ENCODE assay signal across 13 cellular contexts in the genomic region with DNA sequence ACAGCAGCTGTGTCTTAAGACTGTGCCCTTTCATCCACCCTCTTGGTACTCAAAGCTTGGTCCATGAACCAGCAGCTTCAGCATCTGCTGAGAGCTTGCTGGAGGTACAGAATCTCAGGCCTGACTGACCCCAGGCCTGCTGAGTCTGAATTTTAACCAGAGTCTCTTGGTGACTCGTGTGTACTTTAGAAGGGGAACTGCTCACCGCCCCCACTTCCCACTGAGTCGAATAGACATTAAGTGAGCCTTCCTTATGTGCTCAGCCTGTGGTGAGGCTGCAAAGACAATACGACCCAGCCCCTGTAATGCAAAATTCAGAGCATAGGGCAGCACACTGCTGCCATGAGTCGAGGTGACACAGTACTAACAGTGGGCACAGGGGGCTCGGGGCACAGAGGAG.
A peak's percentile ranks its signal among the peaks of the same experiment; 100 is the strongest.
DNase-seq lines count a peak whose midpoint lies in the region; ATAC-seq lines count a peak whose summit lies in the region.
"Had no signal": no experiment of that assay in that cellular context is flagged by ENCODE, and none has a peak within 500 bp of the region (broad histone marks: within the 10 kb centered on the region; RNA-seq: fewer than 3 reads in every experiment).

No MANE protein-coding gene starts in this region.

- peak; percentile 63 for DNase-seq in activated CD4-positive, alpha-beta memory T cell treated with anti-CD3 and anti-CD28 coated beads for 36 hours
- no peak for DNase-seq in activated CD4-positive, alpha-beta memory T cell treated with anti-CD3 and anti-CD28 coated beads, Interleukin-2, amount 10 ng/mL, durations not matched to agents 7 days and 5 days
- DNase-seq in Kasumi-1 (lab: John Stamatoyannopoulos, UW) (peak; percentile 1 to 10), NCI-H526 (lab: John Stamatoyannopoulos, UW) (no peak), left cardiac atrium (no peak)
- peak; percentile 33 for DNase-seq in stimulated activated naive CD8-positive, alpha-beta T cell treated with anti-CD3 and anti-CD28 coated beads, Interleukin-15, Interleukin-2, amounts not matched to agents 100 U/mL and 50 U/mL, for 24 hours
- no peak for DNase-seq in stimulated activated naive CD4-positive, alpha-beta T cell treated with Interleukin-2 at 50 U/mL for 16 hours (lab: John Stamatoyannopoulos, UW)
- DNase-seq: amniotic stem cell, DMS153, HCEC 1CT, NCI-H1436, SW 1271 had no signal

- POLR2A ChIA-PET in activated CD4-positive, alpha-beta memory T cell treated with anti-CD3 and anti-CD28 coated beads for 36 hours (lab: Charles Lee): interaction anchor here (0.7 kb wide), 1 partner anchor 47 kb away, joined by 3 read pairs; no protein-coding TSS in a partner anchor
- POLR2A ChIA-PET in activated CD4-positive, alpha-beta memory T cell treated with anti-CD3 and anti-CD28 coated beads, Interleukin-2, amount 10 ng/mL, durations not matched to agents 7 days and 5 days (lab: Charles Lee): interaction anchor here (1.6 kb wide), 1 partner anchor 13 kb away, joined by 4 read pairs; no protein-coding TSS in a partner anchor

- H3K27me3 Mint-ChIP-seq in activated CD4-positive, alpha-beta memory T cell treated with anti-CD3 and anti-CD28 coated beads for 36 hours: no peaks in the 10 kb centered on the region
- no peaks in the 10 kb centered on the region for H3K27me3 Mint-ChIP-seq in activated CD4-positive, alpha-beta memory T cell treated with anti-CD3 and anti-CD28 coated beads, Interleukin-2, amount 10 ng/mL, durations not matched to agents 7 days and 5 days

- intact Hi-C loops in activated CD4-positive, alpha-beta memory T cell treated with anti-CD3 and anti-CD28 coated beads for 36 hours (cut with micrococcal nuclease): no loop called here
- intact Hi-C loops in left cardiac atrium (cut with DNase I): no loop called here

- no peak overlapping the region for H3K4me3 Mint-ChIP-seq in activated CD4-positive, alpha-beta memory T cell treated with anti-CD3 and anti-CD28 coated beads for 36 hours
- H3K4me3 Mint-ChIP-seq in activated CD4-positive, alpha-beta memory T cell treated with anti-CD3 and anti-CD28 coated beads, Interleukin-2, amount 10 ng/mL, durations not matched to agents 7 days and 5 days: no peak overlapping the region

- CTCF ChIA-PET in activated CD4-positive, alpha-beta memory T cell treated with anti-CD3 and anti-CD28 coated beads for 36 hours (lab: Charles Lee): interaction anchor here (2.6 kb wide), 1 partner anchor 8 kb away, joined by 18 read pairs; no protein-coding TSS in a partner anchor
- CTCF ChIA-PET in activated CD4-positive, alpha-beta memory T cell treated with anti-CD3 and anti-CD28 coated beads, Interleukin-2, amount 10 ng/mL, durations not matched to agents 7 days and 5 days (lab: Charles Lee): interaction anchor here (2.9 kb wide), 1 partner anchor 8 kb away, joined by 10 read pairs; no protein-coding TSS in a partner anchor

- no peaks in the 10 kb centered on the region for H3K36me3 Mint-ChIP-seq in activated CD4-positive, alpha-beta memory T cell treated with anti-CD3 and anti-CD28 coated beads for 36 hours
- no peaks in the 10 kb centered on the region for H3K36me3 Mint-ChIP-seq in activated CD4-positive, alpha-beta memory T cell treated with anti-CD3 and anti-CD28 coated beads, Interleukin-2, amount 10 ng/mL, durations not matched to agents 7 days and 5 days (ENCODE audit: low read depth)

- ATAC-seq in HG02678 (IDR thresholded peaks at IDR 0.05; ENCODE audit: unreplicated experiment) (peak; percentile 67), left cardiac atrium (no peak)
- peak; percentile 75 for ATAC-seq in stimulated activated naive CD8-positive, alpha-beta T cell treated with anti-CD3 and anti-CD28 coated beads, Interleukin-15, Interleukin-2, amounts not matched to agents 100 U/mL and 50 U/mL, for 24 hours

- H3K9me3 Mint-ChIP-seq in activated CD4-positive, alpha-beta memory T cell treated with anti-CD3 and anti-CD28 coated beads for 36 hours: no peaks in the 10 kb centered on the region
- H3K9me3 Mint-ChIP-seq in activated CD4-positive, alpha-beta memory T cell treated with anti-CD3 and anti-CD28 coated beads, Interleukin-2, amount 10 ng/mL, durations not matched to agents 7 days and 5 days: no peaks in the 10 kb centered on the region

- peaks cover 6% of the 10 kb centered on the region for H3K4me1 Mint-ChIP-seq in activated CD4-positive, alpha-beta memory T cell treated with anti-CD3 and anti-CD28 coated beads for 36 hours (ENCODE audit: low read depth)
- H3K4me1 Mint-ChIP-seq in activated CD4-positive, alpha-beta memory T cell treated with anti-CD3 and anti-CD28 coated beads, Interleukin-2, amount 10 ng/mL, durations not matched to agents 7 days and 5 days: peaks cover 11% of the 10 kb centered on the region

- peak overlapping the region; percentile 21 for H3K27ac Mint-ChIP-seq in activated CD4-positive, alpha-beta memory T cell treated with anti-CD3 and anti-CD28 coated beads for 36 hours
- no peak overlapping the region for H3K27ac Mint-ChIP-seq in activated CD4-positive, alpha-beta memory T cell treated with anti-CD3 and anti-CD28 coated beads, Interleukin-2, amount 10 ng/mL, durations not matched to agents 7 days and 5 days

Comparison
In these comparisons a context has a peak if more than half of its experiments do, and no peak if none do; other contexts are left out.
1. DNase-seq: peak in activated CD4-positive, alpha-beta memory T cell treated with anti-CD3 and anti-CD28 coated beads for 36 hours (single experiment), Kasumi-1 (2 of 2) and stimulated activated naive CD8-positive, alpha-beta T cell treated with anti-CD3 and anti-CD28 coated beads, Interleukin-15, Interleukin-2, amounts not matched to agents 100 U/mL and 50 U/mL, for 24 hours (single experiment); none in activated CD4-positive, alpha-beta memory T cell treated with anti-CD3 and anti-CD28 coated beads, Interleukin-2, amount 10 ng/mL, durations not matched to agents 7 days and 5 days (single experiment), NCI-H526 (0 of 2), stimulated activated naive CD4-positive, alpha-beta T cell treated with Interleukin-2 at 50 U/mL for 16 hours (single experiment) and left cardiac atrium (single experiment).
2. ATAC-seq: peak in HG02678 (single experiment) and stimulated activated naive CD8-positive, alpha-beta T cell treated with anti-CD3 and anti-CD28 coated beads, Interleukin-15, Interleukin-2, amounts not matched to agents 100 U/mL and 50 U/mL, for 24 hours (single experiment); none in left cardiac atrium (0 of 2).